Comparison of ENCODE assay signal across 1 cellular context in the genomic region with DNA sequence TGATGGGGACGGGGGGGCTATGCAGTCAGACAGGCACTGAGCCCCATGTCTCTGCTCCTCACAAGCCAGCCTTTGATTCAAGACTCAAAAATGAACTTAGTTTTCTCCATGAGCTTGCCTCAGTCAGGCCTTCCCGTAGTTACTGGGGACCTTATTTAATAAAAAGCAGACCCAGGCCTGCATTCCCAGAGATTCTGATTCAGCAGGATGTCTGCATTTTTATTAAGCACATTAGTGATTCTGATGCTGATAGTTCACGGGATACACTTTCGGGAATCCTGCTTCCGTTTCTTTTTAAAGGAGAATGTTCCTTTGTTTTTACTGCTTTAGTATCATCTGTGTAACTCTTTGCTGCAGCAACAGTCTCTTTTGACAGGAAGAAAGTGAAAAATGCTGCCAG.
TF ChIP-seq lines count a peak whose summit lies in the region.

No MANE protein-coding gene starts in this region.

TF ChIP-seq in SK-N-SH, 30 proteins besides CTCF, POLR2A, EP300 and RAD21 (continued from another document):
- TF ChIP-seq, protein P1, sequence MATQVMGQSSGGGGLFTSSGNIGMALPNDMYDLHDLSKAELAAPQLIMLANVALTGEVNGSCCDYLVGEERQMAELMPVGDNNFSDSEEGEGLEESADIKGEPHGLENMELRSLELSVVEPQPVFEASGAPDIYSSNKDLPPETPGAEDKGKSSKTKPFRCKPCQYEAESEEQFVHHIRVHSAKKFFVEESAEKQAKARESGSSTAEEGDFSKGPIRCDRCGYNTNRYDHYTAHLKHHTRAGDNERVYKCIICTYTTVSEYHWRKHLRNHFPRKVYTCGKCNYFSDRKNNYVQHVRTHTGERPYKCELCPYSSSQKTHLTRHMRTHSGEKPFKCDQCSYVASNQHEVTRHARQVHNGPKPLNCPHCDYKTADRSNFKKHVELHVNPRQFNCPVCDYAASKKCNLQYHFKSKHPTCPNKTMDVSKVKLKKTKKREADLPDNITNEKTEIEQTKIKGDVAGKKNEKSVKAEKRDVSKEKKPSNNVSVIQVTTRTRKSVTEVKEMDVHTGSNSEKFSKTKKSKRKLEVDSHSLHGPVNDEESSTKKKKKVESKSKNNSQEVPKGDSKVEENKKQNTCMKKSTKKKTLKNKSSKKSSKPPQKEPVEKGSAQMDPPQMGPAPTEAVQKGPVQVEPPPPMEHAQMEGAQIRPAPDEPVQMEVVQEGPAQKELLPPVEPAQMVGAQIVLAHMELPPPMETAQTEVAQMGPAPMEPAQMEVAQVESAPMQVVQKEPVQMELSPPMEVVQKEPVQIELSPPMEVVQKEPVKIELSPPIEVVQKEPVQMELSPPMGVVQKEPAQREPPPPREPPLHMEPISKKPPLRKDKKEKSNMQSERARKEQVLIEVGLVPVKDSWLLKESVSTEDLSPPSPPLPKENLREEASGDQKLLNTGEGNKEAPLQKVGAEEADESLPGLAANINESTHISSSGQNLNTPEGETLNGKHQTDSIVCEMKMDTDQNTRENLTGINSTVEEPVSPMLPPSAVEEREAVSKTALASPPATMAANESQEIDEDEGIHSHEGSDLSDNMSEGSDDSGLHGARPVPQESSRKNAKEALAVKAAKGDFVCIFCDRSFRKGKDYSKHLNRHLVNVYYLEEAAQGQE (IDR thresholded peaks at IDR 0.05; ENCODE audit: low read depth, low read length) = peak; percentile 33; the same call in 1 of the 2 replicates
- TF ChIP-seq NRF1 (IDR thresholded peaks at IDR 0.05; ENCODE audit: low read depth, low read length) (no peak), TEAD4 (IDR thresholded peaks at IDR 0.05; ENCODE audit: borderline replicate concordance, insufficient read depth) (peak; percentile 84), YY1 (IDR thresholded peaks at IDR 0.05; ENCODE audit: low read depth) (peak; percentile 50; the same call in 1 of the 2 replicates), TCF12 (IDR thresholded peaks at IDR 0.05) (peak; percentile 97), FOXJ3 (CRISPR knock-in tag; IDR thresholded peaks at IDR 0.05) (no peak), SMC3 (IDR thresholded peaks at IDR 0.05; ENCODE audit: low read depth, low read length) (peak; percentile 14; the same call in 1 of the 2 replicates), FOSL2 (IDR thresholded peaks at IDR 0.05; ENCODE audit: borderline replicate concordance, low read depth) (peak; percentile 46; the same call in 1 of the 2 replicates), GABPA (IDR thresholded peaks at IDR 0.05; ENCODE audit: low read depth) (0 out of 2 replicates have a peak, but pooled peaks have one; percentile 17), RXRA (IDR thresholded peaks at IDR 0.05; ENCODE audit: borderline replicate concordance, low read depth) (peak; percentile 72; the same call in 1 of the 2 replicates), ELF1 (IDR thresholded peaks at IDR 0.05) (no peak), GATA2 (CRISPR knock-in tag; IDR thresholded peaks at IDR 0.05) (peak; percentile 53; the same call in 1 of the 2 replicates), RCOR1 (IDR thresholded peaks at IDR 0.05; ENCODE audit: low read length) (peak; percentile 99), RFX5 (IDR thresholded peaks at IDR 0.05; ENCODE audit: low read length) (no peak), FOXM1 (IDR thresholded peaks at IDR 0.05; ENCODE audit: low read depth) (no peak), CHD2 (IDR thresholded peaks at IDR 0.05; ENCODE audit: low read length, partially characterized antibody) (peak; percentile 82), SIN3A (IDR thresholded peaks at IDR 0.05; ENCODE audit: borderline replicate concordance, low read depth, low read length) (0 out of 2 replicates have a peak, but pooled peaks have one; percentile 68), EZH2phosphoT487 (IDR thresholded peaks at IDR 0.05; ENCODE audit: borderline replicate concordance, low read depth) (no peak), POLR2AphosphoS5 (IDR thresholded peaks at IDR 0.05; ENCODE audit: low read depth, low read length) (peak; percentile 78), MXI1 (IDR thresholded peaks at IDR 0.05; ENCODE audit: low read depth, low read length) (peak; percentile 55; the same call in 1 of the 2 replicates), NFIC (IDR thresholded peaks at IDR 0.05; ENCODE audit: borderline replicate concordance) (peak; percentile 42; the same call in 1 of the 2 replicates), MEF2A (IDR thresholded peaks at IDR 0.05; ENCODE audit: borderline replicate concordance, low read depth) (peak; percentile 20; the same call in 1 of the 2 replicates)
- TF ChIP-seq, protein P2, sequence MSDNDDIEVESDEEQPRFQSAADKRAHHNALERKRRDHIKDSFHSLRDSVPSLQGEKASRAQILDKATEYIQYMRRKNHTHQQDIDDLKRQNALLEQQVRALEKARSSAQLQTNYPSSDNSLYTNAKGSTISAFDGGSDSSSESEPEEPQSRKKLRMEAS (IDR thresholded peaks at IDR 0.05; ENCODE audit: low read depth) = 0 out of 2 replicates have a peak, but pooled peaks have one; percentile 50
- TF ChIP-seq, protein P3, sequence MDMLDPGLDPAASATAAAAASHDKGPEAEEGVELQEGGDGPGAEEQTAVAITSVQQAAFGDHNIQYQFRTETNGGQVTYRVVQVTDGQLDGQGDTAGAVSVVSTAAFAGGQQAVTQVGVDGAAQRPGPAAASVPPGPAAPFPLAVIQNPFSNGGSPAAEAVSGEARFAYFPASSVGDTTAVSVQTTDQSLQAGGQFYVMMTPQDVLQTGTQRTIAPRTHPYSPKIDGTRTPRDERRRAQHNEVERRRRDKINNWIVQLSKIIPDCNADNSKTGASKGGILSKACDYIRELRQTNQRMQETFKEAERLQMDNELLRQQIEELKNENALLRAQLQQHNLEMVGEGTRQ (IDR thresholded peaks at IDR 0.05; ENCODE audit: borderline replicate concordance, low read depth, low read length) = no peak
- TF ChIP-seq, protein P4, sequence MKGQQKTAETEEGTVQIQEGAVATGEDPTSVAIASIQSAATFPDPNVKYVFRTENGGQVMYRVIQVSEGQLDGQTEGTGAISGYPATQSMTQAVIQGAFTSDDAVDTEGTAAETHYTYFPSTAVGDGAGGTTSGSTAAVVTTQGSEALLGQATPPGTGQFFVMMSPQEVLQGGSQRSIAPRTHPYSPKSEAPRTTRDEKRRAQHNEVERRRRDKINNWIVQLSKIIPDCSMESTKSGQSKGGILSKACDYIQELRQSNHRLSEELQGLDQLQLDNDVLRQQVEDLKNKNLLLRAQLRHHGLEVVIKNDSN (IDR thresholded peaks at IDR 0.05; ENCODE audit: borderline replicate concordance, low read depth) = no peak
- TF ChIP-seq, protein P5, sequence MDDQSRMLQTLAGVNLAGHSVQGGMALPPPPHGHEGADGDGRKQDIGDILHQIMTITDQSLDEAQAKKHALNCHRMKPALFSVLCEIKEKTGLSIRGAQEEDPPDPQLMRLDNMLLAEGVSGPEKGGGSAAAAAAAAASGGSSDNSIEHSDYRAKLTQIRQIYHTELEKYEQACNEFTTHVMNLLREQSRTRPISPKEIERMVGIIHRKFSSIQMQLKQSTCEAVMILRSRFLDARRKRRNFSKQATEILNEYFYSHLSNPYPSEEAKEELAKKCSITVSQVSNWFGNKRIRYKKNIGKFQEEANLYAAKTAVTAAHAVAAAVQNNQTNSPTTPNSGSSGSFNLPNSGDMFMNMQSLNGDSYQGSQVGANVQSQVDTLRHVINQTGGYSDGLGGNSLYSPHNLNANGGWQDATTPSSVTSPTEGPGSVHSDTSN (IDR thresholded peaks at IDR 0.05) = peak; percentile 69
- TF ChIP-seq, protein P6, sequence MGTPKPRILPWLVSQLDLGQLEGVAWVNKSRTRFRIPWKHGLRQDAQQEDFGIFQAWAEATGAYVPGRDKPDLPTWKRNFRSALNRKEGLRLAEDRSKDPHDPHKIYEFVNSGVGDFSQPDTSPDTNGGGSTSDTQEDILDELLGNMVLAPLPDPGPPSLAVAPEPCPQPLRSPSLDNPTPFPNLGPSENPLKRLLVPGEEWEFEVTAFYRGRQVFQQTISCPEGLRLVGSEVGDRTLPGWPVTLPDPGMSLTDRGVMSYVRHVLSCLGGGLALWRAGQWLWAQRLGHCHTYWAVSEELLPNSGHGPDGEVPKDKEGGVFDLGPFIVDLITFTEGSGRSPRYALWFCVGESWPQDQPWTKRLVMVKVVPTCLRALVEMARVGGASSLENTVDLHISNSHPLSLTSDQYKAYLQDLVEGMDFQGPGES (IDR thresholded peaks at IDR 0.05; ENCODE audit: low read depth, low read length) = no peak
- TF ChIP-seq, protein P7, sequence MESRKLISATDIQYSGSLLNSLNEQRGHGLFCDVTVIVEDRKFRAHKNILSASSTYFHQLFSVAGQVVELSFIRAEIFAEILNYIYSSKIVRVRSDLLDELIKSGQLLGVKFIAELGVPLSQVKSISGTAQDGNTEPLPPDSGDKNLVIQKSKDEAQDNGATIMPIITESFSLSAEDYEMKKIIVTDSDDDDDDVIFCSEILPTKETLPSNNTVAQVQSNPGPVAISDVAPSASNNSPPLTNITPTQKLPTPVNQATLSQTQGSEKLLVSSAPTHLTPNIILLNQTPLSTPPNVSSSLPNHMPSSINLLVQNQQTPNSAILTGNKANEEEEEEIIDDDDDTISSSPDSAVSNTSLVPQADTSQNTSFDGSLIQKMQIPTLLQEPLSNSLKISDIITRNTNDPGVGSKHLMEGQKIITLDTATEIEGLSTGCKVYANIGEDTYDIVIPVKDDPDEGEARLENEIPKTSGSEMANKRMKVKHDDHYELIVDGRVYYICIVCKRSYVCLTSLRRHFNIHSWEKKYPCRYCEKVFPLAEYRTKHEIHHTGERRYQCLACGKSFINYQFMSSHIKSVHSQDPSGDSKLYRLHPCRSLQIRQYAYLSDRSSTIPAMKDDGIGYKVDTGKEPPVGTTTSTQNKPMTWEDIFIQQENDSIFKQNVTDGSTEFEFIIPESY (IDR thresholded peaks at IDR 0.05; ENCODE audit: borderline replicate concordance, low read depth) = no peak
